ENCODE assay signal across 8 cellular contexts in the genomic region with DNA sequence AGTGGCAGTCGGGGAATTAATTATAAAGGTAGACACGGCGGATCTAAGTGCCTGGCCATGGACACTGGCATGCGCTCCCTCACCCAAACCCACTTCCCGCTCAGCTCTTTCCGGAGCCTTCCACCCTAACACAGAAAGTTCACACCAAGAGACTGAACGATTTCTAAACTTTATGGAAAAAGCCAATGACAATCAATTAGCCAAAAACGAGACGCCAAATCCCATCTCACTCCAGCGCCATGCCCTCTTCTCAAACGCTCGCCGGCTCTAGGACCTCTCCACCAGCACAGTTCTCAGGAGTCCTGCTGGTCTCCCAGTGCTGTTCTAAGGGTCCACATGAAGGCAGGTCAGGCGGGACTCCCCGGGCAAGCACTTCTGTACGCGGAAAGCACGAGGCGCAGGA. TPM values are rescaled to one million over a fixed set of nuclear protein-coding genes. Genes with fewer than 3 reads are reported as not detected.
DNase-seq lines count a peak whose midpoint lies in the region; ATAC-seq and TF ChIP-seq lines count a peak whose summit lies in the region.

No MANE protein-coding gene starts in this region.

- H3K9me3 Mint-ChIP-seq in CD4-positive, alpha-beta memory T cell, result no peaks in the 10 kb centered on the region
- no peaks in the 10 kb centered on the region for H3K9me3 Mint-ChIP-seq in activated T-helper 1 cell treated with anti-CD3 and anti-CD28 coated beads, Interleukin-12 subunit alpha, Interleukin-12 subunit beta, Interleukin-2, Interleukin-4 antibody, amounts not matched to agents 30 ng/mL and 10 ng/mL and 1 ng/mL, durations not matched to agents 14 hours and 24 hours and 36 hours

- H3K4me1 ChIP-seq in CD4-positive, alpha-beta memory T cell (ENCODE audit: insufficient read depth, low read length), result peaks cover 17% of the 10 kb centered on the region
- H3K4me1 ChIP-seq in iPS-18a (ENCODE audit: control insufficient read depth, low read depth, low read length), result no peaks in the 10 kb centered on the region
- peaks cover 8 to 25% (median 23%) of the 10 kb centered on the region in 5 donors for H3K4me1 ChIP-seq in subcutaneous abdominal adipose tissue (ENCODE audit: control insufficient read depth in 5 of 5, insufficient read depth in 5 of 5, low read length in 5 of 5)

- CTCF ChIA-PET in CD4-positive, alpha-beta memory T cell (lab: Charles Lee; ENCODE audit: partially characterized antibody), result interaction anchor here (1.1 to 1.4 kb wide), 3 partner anchors 9 to 156 kb away, joined by 3 to 4 read pairs (median 4); no protein-coding TSS in a partner anchor

- no peak for ATAC-seq in HG02970 (IDR thresholded peaks at IDR 0.05; ENCODE audit: low FRiP score, unreplicated experiment)

- H3K27me3 Mint-ChIP-seq in CD4-positive, alpha-beta memory T cell, result no peaks in the 10 kb centered on the region
- H3K27me3 Mint-ChIP-seq in activated T-helper 1 cell treated with anti-CD3 and anti-CD28 coated beads, Interleukin-12 subunit alpha, Interleukin-12 subunit beta, Interleukin-2, Interleukin-4 antibody, amounts not matched to agents 30 ng/mL and 10 ng/mL and 1 ng/mL, durations not matched to agents 14 hours and 24 hours and 36 hours (ENCODE audit: insufficient read depth), result no peaks in the 10 kb centered on the region

- DNase-seq in CD4-positive, alpha-beta memory T cell, result no peak
- DNase-seq in HFF-Myc (ENCODE audit: extremely low read depth, low read depth) (no peak), ureter (ENCODE audit: low spot score) (no peak), NCI-H128 (lab: John Stamatoyannopoulos, UW; ENCODE audit: unreplicated experiment) (no peak)
- no peak for DNase-seq in activated T-helper 1 cell treated with anti-CD3 and anti-CD28 coated beads, Interleukin-12 subunit alpha, Interleukin-12 subunit beta, Interleukin-2, Interleukin-4 antibody, amounts not matched to agents 30 ng/mL and 10 ng/mL and 1 ng/mL, durations not matched to agents 14 hours and 24 hours and 36 hours (ENCODE audit: low spot score)

- TF ChIP-seq CTCF in HFF-Myc (IDR thresholded peaks at IDR 0.05; ENCODE audit: low read depth, low read length, missing control alignments), result no peak

- H3K9ac ChIP-seq in iPS-18a (ENCODE audit: low read length) (peak overlapping the region; percentile 78), subcutaneous abdominal adipose tissue (ENCODE audit: low read length in 5 of 5) (peak overlapping the region; percentile 81 to 99 (median 93))

- H3K27ac Mint-ChIP-seq in CD4-positive, alpha-beta memory T cell, result peak overlapping the region; percentile 96 to 100 (median 99)
- peak overlapping the region; percentile 98 for H3K27ac Mint-ChIP-seq in activated T-helper 1 cell treated with anti-CD3 and anti-CD28 coated beads, Interleukin-12 subunit alpha, Interleukin-12 subunit beta, Interleukin-2, Interleukin-4 antibody, amounts not matched to agents 30 ng/mL and 10 ng/mL and 1 ng/mL, durations not matched to agents 14 hours and 24 hours and 36 hours

- H3K4me3 Mint-ChIP-seq in CD4-positive, alpha-beta memory T cell, result peak overlapping the region; percentile 94 to 99 (median 98)
- H3K4me3 Mint-ChIP-seq in activated T-helper 1 cell treated with anti-CD3 and anti-CD28 coated beads, Interleukin-12 subunit alpha, Interleukin-12 subunit beta, Interleukin-2, Interleukin-4 antibody, amounts not matched to agents 30 ng/mL and 10 ng/mL and 1 ng/mL, durations not matched to agents 14 hours and 24 hours and 36 hours, result peak overlapping the region; percentile 96

- H3K36me3 Mint-ChIP-seq in CD4-positive, alpha-beta memory T cell, result peaks cover 4 to 15% of the 10 kb centered on the region in 2 donors
- H3K36me3 Mint-ChIP-seq in activated T-helper 1 cell treated with anti-CD3 and anti-CD28 coated beads, Interleukin-12 subunit alpha, Interleukin-12 subunit beta, Interleukin-2, Interleukin-4 antibody, amounts not matched to agents 30 ng/mL and 10 ng/mL and 1 ng/mL, durations not matched to agents 14 hours and 24 hours and 36 hours (ENCODE audit: low read depth), result peaks cover 12% of the 10 kb centered on the region

- POLR2A ChIA-PET in CD4-positive, alpha-beta memory T cell (lab: Charles Lee; ENCODE audit: partially characterized antibody), result interaction anchor here (1.0 to 5.5 kb wide), 7 partner anchors 9 to 252 kb away, joined by 3 to 82 read pairs (median 9); a partner anchor contains a TSS

- H3K36me3 ChIP-seq in CD4-positive, alpha-beta memory T cell (ENCODE audit: insufficient read depth, low read length), result no peaks in the 10 kb centered on the region
- no peaks in the 10 kb centered on the region for H3K36me3 ChIP-seq in iPS-18a (ENCODE audit: control insufficient read depth, low read depth, low read length)
- H3K36me3 ChIP-seq in subcutaneous abdominal adipose tissue (ENCODE audit: control insufficient read depth in 5 of 5, insufficient read depth in 5 of 5, low read length in 5 of 5), result no peaks in the 10 kb centered on the region

- intact Hi-C loops in CD4-positive, alpha-beta memory T cell (cut with micrococcal nuclease), result loop anchor here (1.0 to 10.0 kb wide), 11 partner anchors 30 to 1950 kb away; a partner anchor contains a TSS
- intact Hi-C loops in activated T-helper 1 cell treated with anti-CD3 and anti-CD28 coated beads, Interleukin-12 subunit alpha, Interleukin-12 subunit beta, Interleukin-2, Interleukin-4 antibody, amounts not matched to agents 30 ng/mL and 10 ng/mL and 1 ng/mL, durations not matched to agents 14 hours and 24 hours and 36 hours (cut with micrococcal nuclease), result loop anchor here (1.0 to 10.0 kb wide), 12 partner anchors 30 to 1150 kb away; a partner anchor contains a TSS

- peak overlapping the region; percentile 91 for H3K27ac ChIP-seq in CD4-positive, alpha-beta memory T cell (ENCODE audit: low read depth, low read length)
- H3K27ac ChIP-seq in iPS-18a (ENCODE audit: low read length), result no peak overlapping the region
- H3K27ac ChIP-seq in subcutaneous abdominal adipose tissue (ENCODE audit: low read depth, low read length), result peak overlapping the region; percentile 92

- H3K4me3 ChIP-seq in CD4-positive, alpha-beta memory T cell (ENCODE audit: low read length in 2 of 2), result peak overlapping the region; percentile 88 to 95
- H3K4me3 ChIP-seq in HFF-Myc (replicated peaks; ENCODE audit: low read depth, low read length) (peak overlapping the region; percentile 100), iPS-18a (ENCODE audit: low read length) (peak overlapping the region; percentile 92), subcutaneous abdominal adipose tissue (ENCODE audit: low read depth in 1 of 5, low read length in 5 of 5) (peak overlapping the region; percentile 91 to 100 (median 97))

- H3K27me3 ChIP-seq in CD4-positive, alpha-beta memory T cell (ENCODE audit: insufficient read depth, low read length), result no peaks in the 10 kb centered on the region
- H3K27me3 ChIP-seq in iPS-18a (ENCODE audit: control insufficient read depth, insufficient read depth, low read length), result peaks cover 8% of the 10 kb centered on the region
- H3K27me3 ChIP-seq in subcutaneous abdominal adipose tissue (ENCODE audit: control insufficient read depth in 5 of 5, insufficient read depth in 4 of 5, low read length in 5 of 5), result no peaks in the 10 kb centered on the region

- H3K9me3 ChIP-seq in CD4-positive, alpha-beta memory T cell (ENCODE audit: control insufficient read depth in 1 of 2, low read length in 2 of 2), result no peaks in the 10 kb centered on the region
- no peaks in the 10 kb centered on the region for H3K9me3 ChIP-seq in iPS-18a (ENCODE audit: control insufficient read depth, low read depth, low read length)
- no peaks in the 10 kb centered on the region for H3K9me3 ChIP-seq in subcutaneous abdominal adipose tissue (ENCODE audit: control insufficient read depth in 5 of 5, low read length in 5 of 5)

- H3K4me1 Mint-ChIP-seq in CD4-positive, alpha-beta memory T cell, result peaks cover 15 to 35% (median 24%) of the 10 kb centered on the region in 4 donors
- peaks cover 39% of the 10 kb centered on the region for H3K4me1 Mint-ChIP-seq in activated T-helper 1 cell treated with anti-CD3 and anti-CD28 coated beads, Interleukin-12 subunit alpha, Interleukin-12 subunit beta, Interleukin-2, Interleukin-4 antibody, amounts not matched to agents 30 ng/mL and 10 ng/mL and 1 ng/mL, durations not matched to agents 14 hours and 24 hours and 36 hours (ENCODE audit: low read depth)

RNA-seq across cellular contexts. Expression of a gene that starts 0.6 kb away (rescaled TPM):
- 10 to 100 TPM; 87.2 to 91.7 TPM for total RNA-seq in CD4-positive, alpha-beta memory T cell
- 100 to 1,000 TPM; 339 to 379 TPM for polyA plus RNA-seq in CD4-positive, alpha-beta memory T cell
- 204 and 232 TPM in 2 replicates for total RNA-seq in activated T-helper 1 cell treated with anti-CD3 and anti-CD28 coated beads, Interleukin-12 subunit alpha, Interleukin-12 subunit beta, Interleukin-2, Interleukin-4 antibody, amounts not matched to agents 30 ng/mL and 10 ng/mL and 1 ng/mL, durations not matched to agents 14 hours and 24 hours and 36 hours
- total RNA-seq in ureter, result 110 TPM

RNA-seq across cellular contexts. Expression of a gene that starts 55.6 kb away (rescaled TPM):
- 1 to 10 TPM; 5.7 to 6.2 TPM for total RNA-seq in CD4-positive, alpha-beta memory T cell
- 10 to 100 TPM in 1 of 2 donors, 1 to 10 TPM in 1; 9.5 to 11.0 TPM for polyA plus RNA-seq in CD4-positive, alpha-beta memory T cell
- total RNA-seq in activated T-helper 1 cell treated with anti-CD3 and anti-CD28 coated beads, Interleukin-12 subunit alpha, Interleukin-12 subunit beta, Interleukin-2, Interleukin-4 antibody, amounts not matched to agents 30 ng/mL and 10 ng/mL and 1 ng/mL, durations not matched to agents 14 hours and 24 hours and 36 hours, result 24.2 and 24.7 TPM in 2 replicates
- total RNA-seq in ureter, result 5.8 TPM
